10 cellular contexts compared by ENCODE assay signal in the genomic region with DNA sequence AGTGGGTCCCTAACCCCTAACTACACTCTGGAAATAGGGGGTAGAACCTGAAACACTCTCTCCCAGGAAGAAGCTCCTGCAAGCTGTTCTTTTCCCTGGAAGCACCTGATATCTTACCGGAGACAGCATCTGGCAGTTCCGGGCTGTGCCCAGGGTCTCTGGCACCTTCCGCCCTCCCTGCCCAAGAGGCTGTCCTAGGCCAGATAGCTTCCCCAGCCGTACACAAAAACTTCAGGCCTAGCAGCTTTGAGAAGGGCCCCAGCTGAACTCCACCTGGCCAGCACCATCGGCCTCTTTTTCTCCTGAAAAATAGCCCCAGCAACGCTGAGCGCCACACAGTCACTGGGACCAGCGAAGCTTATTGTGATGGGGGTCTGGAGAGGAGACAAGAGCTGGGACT. TPM values are rescaled to one million over a fixed set of nuclear protein-coding genes. Genes with fewer than 3 reads are reported as not detected.
DNase-seq lines count a peak whose midpoint lies in the region; ATAC-seq and TF ChIP-seq lines count a peak whose summit lies in the region.
"Had no signal": no experiment of that assay in that cellular context is flagged by ENCODE, and none has a peak within 500 bp of the region (broad histone marks: within the 10 kb centered on the region; RNA-seq: fewer than 3 reads in every experiment).

No MANE protein-coding gene starts in this region.

- peaks cover 17% of the 10 kb centered on the region for H3K4me1 ChIP-seq in neural progenitor cell

- no peak overlapping the region for H3K4me2 ChIP-seq in neural progenitor cell

- no peak overlapping the region for H2AFZ ChIP-seq in neural progenitor cell (replicated peaks)

- peaks cover 6% of the 10 kb centered on the region for H3K79me2 ChIP-seq in neural progenitor cell (ENCODE audit: low read depth)

- peaks cover 0 to 4% (median 3%) of the 10 kb centered on the region in 3 donors for H3K9me3 Mint-ChIP-seq in IgD-negative memory B cell
- peaks cover 10% of the 10 kb centered on the region for H3K9me3 Mint-ChIP-seq in neural progenitor cell

- peak overlapping the region; percentile 92 for H3K27ac ChIP-seq in AG04450 (ENCODE audit: low read depth, low read length)
- peak overlapping the region in 31 of 59 donors; percentile 82 to 97 (median 92) for H3K27ac ChIP-seq in dorsolateral prefrontal cortex
- H3K27ac ChIP-seq in neural progenitor cell: no peak overlapping the region

- H3K27me3 Mint-ChIP-seq in IgD-negative memory B cell (peaks cover 34% of the 10 kb centered on the region), neural progenitor cell (ENCODE audit: insufficient read depth, low read depth) (peaks cover 50% of the 10 kb centered on the region)

- POLR2A ChIA-PET in AG04450 (lab: Yijun Ruan, JAX): interaction anchor here (0.7 to 2.0 kb wide), 2 partner anchors 10 to 788 kb away, joined by 3 to 18 read pairs; a partner anchor contains a TSS

- TF ChIP-seq CTCF in AG04450 (IDR thresholded peaks at IDR 0.05; ENCODE audit: low read depth, low read length): no peak
- TF ChIP-seq CTCF in dorsolateral prefrontal cortex (IDR thresholded peaks at IDR 0.05 in 54 of 56, conservative IDR thresholded peaks at IDR 0.05 in 2 of 56; ENCODE audit: low read depth in 1 of 56, partially characterized antibody in 56 of 56): no peak
- no peak for TF ChIP-seq CTCF in neural progenitor cell (IDR thresholded peaks at IDR 0.05)

- no peak for DNase-seq in AG04450 (ENCODE audit: low read depth, low spot score)
- DNase-seq in dorsolateral prefrontal cortex: no peak
- no peak for DNase-seq in neural progenitor cell (ENCODE audit: low spot score)
- no peak for DNase-seq in NAMALWA (ENCODE audit: low spot score)
- DNase-seq in HuH-7 (ENCODE audit: low spot score): no peak

- H3K36me3 Mint-ChIP-seq in IgD-negative memory B cell (peaks cover 4% of the 10 kb centered on the region), neural progenitor cell (peaks cover 2% of the 10 kb centered on the region)

- peaks cover 13% of the 10 kb centered on the region; the same call in 1 of the 2 replicates for H3K9me3 ChIP-seq in AG04450 (ENCODE audit: control insufficient read depth, insufficient read depth, low read length)
- H3K9me3 ChIP-seq in neural progenitor cell (ENCODE audit: low read depth): no peaks in the 10 kb centered on the region
- H3K9me3 ChIP-seq: body of pancreas had no signal

- peak overlapping the region; percentile 99 to 100 (median 99) for H3K27ac Mint-ChIP-seq in IgD-negative memory B cell
- H3K27ac Mint-ChIP-seq in neural progenitor cell: no peak overlapping the region

- peaks cover 46% of the 10 kb centered on the region for H4K20me1 ChIP-seq in neural progenitor cell (ENCODE audit: low read depth)

- intact Hi-C loops in dorsolateral prefrontal cortex (cut with DNase I): loop anchor here (5.0 kb wide), 3 partner anchors 226 to 786 kb away; a partner anchor contains a TSS

- H3K36me3 ChIP-seq in neural progenitor cell: no peaks in the 10 kb centered on the region

- no peak overlapping the region for H3K9ac ChIP-seq in neural progenitor cell

- H3K4me3 Mint-ChIP-seq in IgD-negative memory B cell: peak overlapping the region; percentile 96 to 98 (median 97)
- peak overlapping the region; percentile 96 for H3K4me3 Mint-ChIP-seq in neural progenitor cell

- peaks cover 10% of the 10 kb centered on the region for H3F3A ChIP-seq in neural progenitor cell (ENCODE audit: low read depth)

- no peak overlapping the region; the same call in 1 of the 2 replicates for H3K4me3 ChIP-seq in AG04450 (ENCODE audit: low read depth, low read length)
- peak overlapping the region in 55 of 59 donors; percentile 65 to 98 (median 86) for H3K4me3 ChIP-seq in dorsolateral prefrontal cortex
- H3K4me3 ChIP-seq in neural progenitor cell: peak overlapping the region; percentile 82

- no peaks in the 10 kb centered on the region for H3K27me3 ChIP-seq in AG04450 (ENCODE audit: control insufficient read depth, insufficient read depth, low read length)
- H3K27me3 ChIP-seq in dorsolateral prefrontal cortex: peaks cover 0 to 44% (median 34%) of the 10 kb centered on the region in 45 donors
- H3K27me3 ChIP-seq in neural progenitor cell: peaks cover 55% of the 10 kb centered on the region

- CTCF ChIA-PET in AG04450 (lab: Charles Lee): interaction anchor here (0.7 to 1.2 kb wide), 4 partner anchors 9 to 599 kb away, joined by 3 to 5 read pairs (median 4); a partner anchor contains a TSS

- peaks cover 14 to 22% (median 16%) of the 10 kb centered on the region in 3 donors for H3K4me1 Mint-ChIP-seq in IgD-negative memory B cell
- H3K4me1 Mint-ChIP-seq in neural progenitor cell: peaks cover 22% of the 10 kb centered on the region

- ATAC-seq in HG03108 (IDR thresholded peaks at IDR 0.05; ENCODE audit: unreplicated experiment) (no peak), GM18517 (IDR thresholded peaks at IDR 0.05; ENCODE audit: unreplicated experiment) (no peak)

RNA-seq across cellular contexts. Expression of a gene that starts 9.7 kb away (rescaled TPM):
- 13.5 and 14.0 TPM in 2 replicates for polyA plus RNA-seq in AG04450 (2011; rRNA removed)
- polyA minus RNA-seq in AG04450 (2011; rRNA and poly(A)+ RNA removed): 11.5 and 14.0 TPM in 2 replicates
- polyA plus RNA-seq in IgD-negative memory B cell: not detected
- total RNA-seq in dorsolateral prefrontal cortex: 10 to 100 TPM in 2 of 120 experiments, 1 to 10 TPM in 62, under 1 TPM in 52, not detected in 4; 0.20 to 10.9 (median 1.1) TPM
- total RNA-seq in neural progenitor cell (ENCODE audit: low replicate concordance): not detected in 2 replicates
- total RNA-seq: T-helper 1 cell treated with Interleukin-12 subunit alpha and Interleukin-12 subunit beta and Interleukin-4 antibody, amounts not matched to agents 30 ng/mL and 1 ng/mL, for 36 hours had no signal
